In the genomic region with DNA sequence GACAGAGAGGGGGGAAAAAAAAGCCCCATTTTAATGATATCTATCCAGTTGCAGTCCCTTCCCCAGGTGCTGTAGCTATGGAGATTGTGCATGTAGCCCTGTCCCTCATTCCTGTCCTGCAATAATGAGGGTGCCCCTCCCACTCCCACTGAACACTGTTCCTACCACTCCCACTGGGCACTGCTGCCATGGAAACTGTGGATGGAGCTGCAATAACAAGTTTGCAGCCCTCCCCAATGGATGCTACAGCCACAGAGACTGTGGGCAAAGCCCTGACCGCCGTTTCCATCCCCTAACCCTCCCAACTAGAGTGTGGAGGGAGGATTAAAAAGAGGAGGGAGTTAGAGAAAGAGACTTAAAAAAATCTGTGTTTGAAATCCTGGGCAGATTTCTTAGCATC, we compare ENCODE assay signal across 2 cellular contexts.
TF ChIP-seq lines count a peak whose summit lies in the region.

No MANE protein-coding gene starts in this region.

TF ChIP-seq in SK-N-SH, 30 proteins besides CTCF, POLR2A, EP300 and RAD21 (continued from another document):
- TF ChIP-seq, protein P1, sequence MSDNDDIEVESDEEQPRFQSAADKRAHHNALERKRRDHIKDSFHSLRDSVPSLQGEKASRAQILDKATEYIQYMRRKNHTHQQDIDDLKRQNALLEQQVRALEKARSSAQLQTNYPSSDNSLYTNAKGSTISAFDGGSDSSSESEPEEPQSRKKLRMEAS (IDR thresholded peaks at IDR 0.05; ENCODE audit: low read depth) = no peak
- TF ChIP-seq CHD2 (IDR thresholded peaks at IDR 0.05; ENCODE audit: low read length, partially characterized antibody) (no peak), MEF2A (IDR thresholded peaks at IDR 0.05; ENCODE audit: borderline replicate concordance, low read depth) (no peak), TEAD4 (IDR thresholded peaks at IDR 0.05; ENCODE audit: borderline replicate concordance, insufficient read depth) (no peak), TCF12 (IDR thresholded peaks at IDR 0.05) (no peak)
- TF ChIP-seq, protein P2, sequence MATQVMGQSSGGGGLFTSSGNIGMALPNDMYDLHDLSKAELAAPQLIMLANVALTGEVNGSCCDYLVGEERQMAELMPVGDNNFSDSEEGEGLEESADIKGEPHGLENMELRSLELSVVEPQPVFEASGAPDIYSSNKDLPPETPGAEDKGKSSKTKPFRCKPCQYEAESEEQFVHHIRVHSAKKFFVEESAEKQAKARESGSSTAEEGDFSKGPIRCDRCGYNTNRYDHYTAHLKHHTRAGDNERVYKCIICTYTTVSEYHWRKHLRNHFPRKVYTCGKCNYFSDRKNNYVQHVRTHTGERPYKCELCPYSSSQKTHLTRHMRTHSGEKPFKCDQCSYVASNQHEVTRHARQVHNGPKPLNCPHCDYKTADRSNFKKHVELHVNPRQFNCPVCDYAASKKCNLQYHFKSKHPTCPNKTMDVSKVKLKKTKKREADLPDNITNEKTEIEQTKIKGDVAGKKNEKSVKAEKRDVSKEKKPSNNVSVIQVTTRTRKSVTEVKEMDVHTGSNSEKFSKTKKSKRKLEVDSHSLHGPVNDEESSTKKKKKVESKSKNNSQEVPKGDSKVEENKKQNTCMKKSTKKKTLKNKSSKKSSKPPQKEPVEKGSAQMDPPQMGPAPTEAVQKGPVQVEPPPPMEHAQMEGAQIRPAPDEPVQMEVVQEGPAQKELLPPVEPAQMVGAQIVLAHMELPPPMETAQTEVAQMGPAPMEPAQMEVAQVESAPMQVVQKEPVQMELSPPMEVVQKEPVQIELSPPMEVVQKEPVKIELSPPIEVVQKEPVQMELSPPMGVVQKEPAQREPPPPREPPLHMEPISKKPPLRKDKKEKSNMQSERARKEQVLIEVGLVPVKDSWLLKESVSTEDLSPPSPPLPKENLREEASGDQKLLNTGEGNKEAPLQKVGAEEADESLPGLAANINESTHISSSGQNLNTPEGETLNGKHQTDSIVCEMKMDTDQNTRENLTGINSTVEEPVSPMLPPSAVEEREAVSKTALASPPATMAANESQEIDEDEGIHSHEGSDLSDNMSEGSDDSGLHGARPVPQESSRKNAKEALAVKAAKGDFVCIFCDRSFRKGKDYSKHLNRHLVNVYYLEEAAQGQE (IDR thresholded peaks at IDR 0.05; ENCODE audit: low read depth, low read length) = no peak

TF ChIP-seq in neural cell, 6 proteins besides CTCF, POLR2A, EP300 and RAD21 (continued from another document):
- TF ChIP-seq, protein P2 (IDR thresholded peaks at IDR 0.05; ENCODE audit: borderline replicate concordance) = no peak
- TF ChIP-seq EZH2 (IDR thresholded peaks at IDR 0.05; ENCODE audit: borderline replicate concordance, insufficient read depth, low read length, poor library complexity, severe bottlenecking) = no peak
